ENCODE assay signal across 8 cellular contexts in the genomic region with DNA sequence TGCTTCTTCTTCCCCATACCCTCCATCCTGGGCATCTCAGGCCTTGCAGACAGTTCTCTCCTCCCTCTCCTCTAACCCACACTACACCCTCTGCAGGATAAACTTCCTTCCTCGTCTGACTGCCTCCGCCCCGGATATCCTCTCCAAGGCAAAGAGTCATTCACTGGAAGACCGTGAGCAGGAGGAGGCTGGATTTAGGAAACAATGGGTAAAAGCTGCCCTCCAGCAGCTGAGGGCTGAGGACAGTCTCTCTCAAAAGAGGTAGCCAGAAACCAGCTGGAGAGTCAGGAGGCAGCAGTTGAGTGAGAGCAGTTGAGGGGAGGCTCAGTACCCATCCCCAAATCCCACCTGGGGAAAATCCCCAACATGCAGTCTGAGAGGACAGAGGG. TPM values are rescaled to one million over a fixed set of nuclear protein-coding genes. Genes with fewer than 3 reads are reported as not detected.
DNase-seq lines count a peak whose midpoint lies in the region; ATAC-seq and TF ChIP-seq lines count a peak whose summit lies in the region.

No MANE protein-coding gene starts in this region.

- peaks cover 11% of the 10 kb centered on the region for H3K36me3 Mint-ChIP-seq in activated CD4-positive, alpha-beta T cell treated with anti-CD3 and anti-CD28 coated beads, Interleukin-2, amount 10 ng/mL, durations not matched to agents 7 days and 5 days (ENCODE audit: low read depth)
- H3K36me3 Mint-ChIP-seq in naive B cell, result no peaks in the 10 kb centered on the region

- POLR2A ChIA-PET in activated CD4-positive, alpha-beta T cell treated with anti-CD3 and anti-CD28 coated beads, Interleukin-2, amount 10 ng/mL, durations not matched to agents 7 days and 5 days (lab: Charles Lee), result no interaction called here

- no peaks in the 10 kb centered on the region for H3K27me3 Mint-ChIP-seq in activated CD4-positive, alpha-beta T cell treated with anti-CD3 and anti-CD28 coated beads, Interleukin-2, amount 10 ng/mL, durations not matched to agents 7 days and 5 days
- no peaks in the 10 kb centered on the region for H3K27me3 Mint-ChIP-seq in naive B cell

- peaks cover 17% of the 10 kb centered on the region for H4K20me1 ChIP-seq in OCI-LY3 (ENCODE audit: insufficient read depth, low read length)

- peak overlapping the region; percentile 96 for H3K4me3 Mint-ChIP-seq in activated CD4-positive, alpha-beta T cell treated with anti-CD3 and anti-CD28 coated beads, Interleukin-2, amount 10 ng/mL, durations not matched to agents 7 days and 5 days
- peak overlapping the region; percentile 74 to 95 (median 88) for H3K4me3 Mint-ChIP-seq in naive B cell

- peak overlapping the region; percentile 93 for H3K4me3 ChIP-seq in OCI-LY3 (ENCODE audit: low read length)

- H3K4me2 ChIP-seq in OCI-LY3 (ENCODE audit: low read length), result peak overlapping the region; percentile 97

- H3K4me1 Mint-ChIP-seq in activated CD4-positive, alpha-beta T cell treated with anti-CD3 and anti-CD28 coated beads, Interleukin-2, amount 10 ng/mL, durations not matched to agents 7 days and 5 days, result peaks cover 54% of the 10 kb centered on the region
- peaks cover 13 to 28% (median 17%) of the 10 kb centered on the region in 3 donors for H3K4me1 Mint-ChIP-seq in naive B cell

- H3K36me3 ChIP-seq in OCI-LY3 (replicated peaks; ENCODE audit: low read depth, low read length), result peaks cover 25% of the 10 kb centered on the region

- H3K79me2 ChIP-seq in OCI-LY3 (ENCODE audit: low read length), result peaks cover 66% of the 10 kb centered on the region

- no peaks in the 10 kb centered on the region for H3K9me3 Mint-ChIP-seq in activated CD4-positive, alpha-beta T cell treated with anti-CD3 and anti-CD28 coated beads, Interleukin-2, amount 10 ng/mL, durations not matched to agents 7 days and 5 days
- no peaks in the 10 kb centered on the region for H3K9me3 Mint-ChIP-seq in naive B cell

- H3K4me1 ChIP-seq in OCI-LY3 (ENCODE audit: low read length), result peaks cover 43% of the 10 kb centered on the region

- no peaks in the 10 kb centered on the region for H3K9me3 ChIP-seq in OCI-LY3 (ENCODE audit: insufficient read depth, low read length)

- H3K27ac ChIP-seq in OCI-LY3 (ENCODE audit: low read length), result no peak overlapping the region

- peak overlapping the region; percentile 95 for H3K27ac Mint-ChIP-seq in activated CD4-positive, alpha-beta T cell treated with anti-CD3 and anti-CD28 coated beads, Interleukin-2, amount 10 ng/mL, durations not matched to agents 7 days and 5 days
- peak overlapping the region in 2 of 6 donors; percentile 72 to 77 for H3K27ac Mint-ChIP-seq in naive B cell

- no peaks in the 10 kb centered on the region for H3K27me3 ChIP-seq in OCI-LY3 (ENCODE audit: low read depth, low read length)

- no peak for DNase-seq in activated CD4-positive, alpha-beta T cell treated with anti-CD3 and anti-CD28 coated beads, Interleukin-2, amount 10 ng/mL, durations not matched to agents 7 days and 5 days
- no peak for DNase-seq in activated CD4-positive, alpha-beta T cell treated with anti-CD3 and anti-CD28 coated beads, Interleukin-2, amount 50 U/mL, for 4 hours
- DNase-seq in dermis blood vessel endothelial cell (peak; percentile 83), naive B cell (no peak), middle frontal gyrus (ENCODE audit: extremely low spot score, low spot score) (no peak), T1000 (lab: John Stamatoyannopoulos, UW) (no peak), GM20000 (ENCODE audit: low spot score) (no peak)

- ATAC-seq in naive B cell (ENCODE audit: low read depth in 2 of 2), result no peak

- no peak overlapping the region for H2AFZ ChIP-seq in OCI-LY3 (ENCODE audit: low read depth, low read length)

- TF ChIP-seq CTCF in OCI-LY3 (IDR thresholded peaks at IDR 0.05; ENCODE audit: low read depth, low read length), result no peak
- TF ChIP-seq CTCF in GM20000 (IDR thresholded peaks at IDR 0.05; ENCODE audit: extremely low read depth, missing control alignments), result no peak

- H3K9ac ChIP-seq in OCI-LY3 (ENCODE audit: low read length), result peak overlapping the region; percentile 92

- CTCF ChIA-PET in activated CD4-positive, alpha-beta T cell treated with anti-CD3 and anti-CD28 coated beads, Interleukin-2, amount 10 ng/mL, durations not matched to agents 7 days and 5 days (lab: Charles Lee), result interaction anchor here (2.3 to 12.3 kb wide), 3 partner anchors 7 to 58 kb away, joined by 7 to 99 read pairs (median 29); no protein-coding TSS in a partner anchor

RNA-seq across cellular contexts. Expression of gene CSRP1, which starts 1.4 kb away (rescaled TPM):
- 10 to 100 TPM; 82.4 to 83.4 TPM for total RNA-seq in activated CD4-positive, alpha-beta T cell treated with anti-CD3 and anti-CD28 coated beads, Interleukin-2, amount 10 ng/mL, durations not matched to agents 7 days and 5 days
- total RNA-seq in dermis blood vessel endothelial cell, result 256 and 443 TPM in 2 replicates
- polyA plus RNA-seq in naive B cell (ENCODE audit: low read depth in 6 of 6), result 10 to 100 TPM; 25.4 to 35.4 (median 27.8) TPM

RNA-seq across cellular contexts. Expression of gene NAV1, which starts 33.4 kb away (rescaled TPM):
- total RNA-seq in activated CD4-positive, alpha-beta T cell treated with anti-CD3 and anti-CD28 coated beads, Interleukin-2, amount 10 ng/mL, durations not matched to agents 7 days and 5 days, result 1 to 10 TPM; 2.0 to 2.7 TPM
- total RNA-seq in dermis blood vessel endothelial cell, result 16.5 and 27.0 TPM in 2 replicates
- 1 to 10 TPM in 3 of 6 donors, under 1 TPM in 3; 0.15 to 3.1 (median 1.0) TPM for polyA plus RNA-seq in naive B cell (ENCODE audit: low read depth in 6 of 6)

RNA-seq across cellular contexts. Expression of gene PHLDA3, which starts 36.5 kb away (rescaled TPM):
- 10 to 100 TPM; 12.1 to 18.8 TPM for total RNA-seq in activated CD4-positive, alpha-beta T cell treated with anti-CD3 and anti-CD28 coated beads, Interleukin-2, amount 10 ng/mL, durations not matched to agents 7 days and 5 days
- total RNA-seq in dermis blood vessel endothelial cell, result 29.4 and 56.3 TPM in 2 replicates
- polyA plus RNA-seq in naive B cell (ENCODE audit: low read depth in 6 of 6), result 1 to 10 TPM in 1 of 6 donors, not detected in 5; 1.1 TPM
